Comparison of ENCODE assay signal across 15 cellular contexts in genomic region chr6:118467181-118467580, GRCh38.
A peak's percentile ranks its signal among the peaks of the same experiment; 100 is the strongest.
DNase-seq lines count a peak whose midpoint lies in the region; ATAC-seq, FAIRE-seq and TF ChIP-seq lines count a peak whose summit lies in the region.
"Had no signal": no experiment of that assay in that cellular context is flagged by ENCODE, and none has a peak within 500 bp of the region (broad histone marks: within the 10 kb centered on the region; RNA-seq: fewer than 3 reads in every experiment).

No MANE protein-coding gene starts in this region.

- no peaks in the 10 kb centered on the region for H3K4me1 ChIP-seq in lower lobe of right lung
- H3K4me1 ChIP-seq: SJCRH30 had no signal

- ATAC-seq in activated T-cell treated with anti-CD3 and anti-CD28 coated beads, Interleukin-2, amount 50 U/mL, for 72 hours (replicated peaks in 1 of 2): peak; percentile 83 to 97
- no peak for ATAC-seq in activated T-cell treated with anti-CD3 and anti-CD28 coated beads, Interleukin-2, amount 50 U/mL, for 4 hours
- ATAC-seq in GM21576 (IDR thresholded peaks at IDR 0.05; ENCODE audit: unreplicated experiment) (peak; percentile 81), HG03095 (IDR thresholded peaks at IDR 0.05; ENCODE audit: unreplicated experiment) (peak; percentile 86), lower lobe of right lung (no peak)
- ATAC-seq in stimulated activated naive CD8-positive, alpha-beta T cell treated with anti-CD3 and anti-CD28 coated beads, Interleukin-15, amount 100 ng/mL, for 72 hours: peak; percentile 85

- FAIRE-seq in urothelium cell line (lab: Jason Lieb, UNC): no peak
- FAIRE-seq: astrocyte, TTC549 had no signal

- H3K36me3 ChIP-seq in lower lobe of right lung: peaks cover 30% of the 10 kb centered on the region

- H3K27ac Mint-ChIP-seq in activated T-cell treated with anti-CD3 and anti-CD28 coated beads, Interleukin-2, amount 50 U/mL, for 72 hours: peak overlapping the region; percentile 13
- no peak overlapping the region for H3K27ac Mint-ChIP-seq in stimulated activated naive CD8-positive, alpha-beta T cell treated with anti-CD3 and anti-CD28 coated beads, Interleukin-15, amount 100 ng/mL, for 72 hours

- no peaks in the 10 kb centered on the region for H3K9me3 ChIP-seq in lower lobe of right lung
- H3K9me3 ChIP-seq: SJCRH30 had no signal

- H3K4me1 Mint-ChIP-seq in activated T-cell treated with anti-CD3 and anti-CD28 coated beads, Interleukin-2, amount 50 U/mL, for 72 hours (ENCODE audit: low read depth): peaks cover 14% of the 10 kb centered on the region
- H3K4me1 Mint-ChIP-seq in activated T-cell treated with anti-CD3 and anti-CD28 coated beads, Interleukin-2, amount 50 U/mL, for 4 hours (ENCODE audit: low read depth): no peaks in the 10 kb centered on the region
- H3K4me1 Mint-ChIP-seq in stimulated activated naive CD8-positive, alpha-beta T cell treated with anti-CD3 and anti-CD28 coated beads, Interleukin-15, amount 100 ng/mL, for 72 hours: peaks cover 16% of the 10 kb centered on the region

- H3K9me3 Mint-ChIP-seq in activated T-cell treated with anti-CD3 and anti-CD28 coated beads, Interleukin-2, amount 50 U/mL, for 72 hours: no peaks in the 10 kb centered on the region
- H3K9me3 Mint-ChIP-seq in activated T-cell treated with anti-CD3 and anti-CD28 coated beads, Interleukin-2, amount 50 U/mL, for 4 hours: no peaks in the 10 kb centered on the region
- no peaks in the 10 kb centered on the region for H3K9me3 Mint-ChIP-seq in stimulated activated naive CD8-positive, alpha-beta T cell treated with anti-CD3 and anti-CD28 coated beads, Interleukin-15, amount 100 ng/mL, for 72 hours

- H3K36me3 Mint-ChIP-seq in activated T-cell treated with anti-CD3 and anti-CD28 coated beads, Interleukin-2, amount 50 U/mL, for 72 hours (ENCODE audit: insufficient read depth in 2 of 2): peaks cover 10 to 27% of the 10 kb centered on the region in 2 donors
- peaks cover 60% of the 10 kb centered on the region for H3K36me3 Mint-ChIP-seq in activated T-cell treated with anti-CD3 and anti-CD28 coated beads, Interleukin-2, amount 50 U/mL, for 4 hours (ENCODE audit: insufficient read depth)

- H3K27me3 Mint-ChIP-seq in activated T-cell treated with anti-CD3 and anti-CD28 coated beads, Interleukin-2, amount 50 U/mL, for 72 hours (ENCODE audit: low read depth): no peaks in the 10 kb centered on the region
- H3K27me3 Mint-ChIP-seq in activated T-cell treated with anti-CD3 and anti-CD28 coated beads, Interleukin-2, amount 50 U/mL, for 4 hours (ENCODE audit: low read depth): no peaks in the 10 kb centered on the region
- no peaks in the 10 kb centered on the region for H3K27me3 Mint-ChIP-seq in stimulated activated naive CD8-positive, alpha-beta T cell treated with anti-CD3 and anti-CD28 coated beads, Interleukin-15, amount 100 ng/mL, for 72 hours

- DNase-seq in activated T-cell treated with anti-CD3 and anti-CD28 coated beads, Interleukin-2, amount 50 U/mL, for 72 hours: no peak
- no peak for DNase-seq in activated T-cell treated with anti-CD3 and anti-CD28 coated beads, Interleukin-2, amount 50 U/mL, for 4 hours
- DNase-seq in stimulated activated naive CD8-positive, alpha-beta T cell treated with anti-CD3 and anti-CD28 coated beads, Interleukin-15, amount 100 ng/mL, for 72 hours: no peak
- DNase-seq in urothelium cell line (ENCODE audit: low spot score) (no peak), lower lobe of right lung (no peak), NCI-H2081 (lab: John Stamatoyannopoulos, UW) (no peak)
- DNase-seq: activated CD8-positive, alpha-beta memory T cell treated with anti-CD3 and anti-CD28 coated beads, Interleukin-2, amount 50 U/mL, for 48 hours; foreskin fibroblast; NCI-H2029 treated with DMSO at 0.1 percent for 48 hours; NK-92 treated with Interleukin-12 subunit alpha and Interleukin-12 subunit beta, amount 100 ng/mL, for 24 hours; SJCRH30 had no signal

- no peak for TF ChIP-seq CTCF in lower lobe of right lung (IDR thresholded peaks at IDR 0.05)

- H3K4me3 ChIP-seq in lower lobe of right lung: no peak overlapping the region
- H3K4me3 ChIP-seq: SJCRH30 had no signal

- H3K27ac ChIP-seq in lower lobe of right lung: no peak overlapping the region
- H3K27ac ChIP-seq: SJCRH30 had no signal

- intact Hi-C loops in lower lobe of right lung (cut with DNase I): no loop called here

- H3K4me3 Mint-ChIP-seq in activated T-cell treated with anti-CD3 and anti-CD28 coated beads, Interleukin-2, amount 50 U/mL, for 72 hours: no peak overlapping the region
- no peak overlapping the region for H3K4me3 Mint-ChIP-seq in activated T-cell treated with anti-CD3 and anti-CD28 coated beads, Interleukin-2, amount 50 U/mL, for 4 hours
- H3K4me3 Mint-ChIP-seq in stimulated activated naive CD8-positive, alpha-beta T cell treated with anti-CD3 and anti-CD28 coated beads, Interleukin-15, amount 100 ng/mL, for 72 hours: no peak overlapping the region

- no peaks in the 10 kb centered on the region for H3K27me3 ChIP-seq in lower lobe of right lung (ENCODE audit: low read depth)
- H3K27me3 ChIP-seq: SJCRH30 had no signal

Comparison
In these comparisons a context has a peak if more than half of its experiments do, and no peak if none do; other contexts are left out.
1. ATAC-seq: peak in activated T-cell treated with anti-CD3 and anti-CD28 coated beads, Interleukin-2, amount 50 U/mL, for 72 hours (2 of 2), GM21576 (single experiment), HG03095 (single experiment) and stimulated activated naive CD8-positive, alpha-beta T cell treated with anti-CD3 and anti-CD28 coated beads, Interleukin-15, amount 100 ng/mL, for 72 hours (single experiment); none in activated T-cell treated with anti-CD3 and anti-CD28 coated beads, Interleukin-2, amount 50 U/mL, for 4 hours (0 of 2) and lower lobe of right lung (0 of 2).